13 cellular contexts compared by ENCODE assay signal in the genomic region with DNA sequence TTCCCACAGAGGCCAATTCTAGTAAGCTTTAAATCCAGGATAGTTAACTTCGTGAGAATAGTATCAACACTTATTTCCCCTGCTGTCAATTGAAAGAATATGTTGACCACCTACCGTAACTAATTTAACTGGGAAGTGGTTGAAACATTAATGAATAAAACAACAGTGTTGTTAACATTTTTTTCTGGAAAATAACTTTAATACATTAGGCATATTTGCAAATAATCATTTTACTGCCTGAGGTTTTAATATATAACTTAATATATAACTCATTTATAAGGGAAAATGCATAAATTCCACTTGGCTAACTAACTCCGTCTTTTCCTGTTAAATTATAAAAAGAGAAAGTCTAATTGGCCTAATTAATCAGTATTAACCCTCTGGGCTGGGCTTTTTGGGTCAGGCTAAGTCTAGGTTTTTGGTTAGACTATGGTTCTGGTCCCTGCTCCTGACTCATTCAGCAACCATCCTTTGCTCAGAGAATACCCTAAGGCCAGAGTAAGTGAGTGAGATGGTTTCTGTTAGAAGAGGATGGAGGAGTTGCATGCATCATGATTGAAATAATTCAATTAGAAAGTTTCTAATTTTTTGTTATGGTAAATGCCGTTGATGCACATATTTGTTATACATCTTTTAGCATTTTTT. TPM values are rescaled to one million over a fixed set of nuclear protein-coding genes. Genes with fewer than 3 reads are reported as not detected.
DNase-seq lines count a peak whose midpoint lies in the region; ATAC-seq and TF ChIP-seq lines count a peak whose summit lies in the region.
"Had no signal": no experiment of that assay in that cellular context is flagged by ENCODE, and none has a peak within 500 bp of the region (broad histone marks: within the 10 kb centered on the region; RNA-seq: fewer than 3 reads in every experiment).

No MANE protein-coding gene starts in this region.

- H3K9ac ChIP-seq in SK-N-SH (no peak overlapping the region), mesendoderm (ENCODE audit: low read length) (no peak overlapping the region)

- no peak for TF ChIP-seq CTCF in SK-N-SH (IDR thresholded peaks at IDR 0.05)

- H3K79me2 ChIP-seq in SK-N-SH (ENCODE audit: insufficient read depth) (no peaks in the 10 kb centered on the region), mesendoderm (ENCODE audit: control insufficient read depth, insufficient read depth, low read length) (no peaks in the 10 kb centered on the region)

- H4K8ac ChIP-seq in mesendoderm (ENCODE audit: low read depth, low read length) = no peak overlapping the region

- H4K20me1 ChIP-seq in SK-N-SH (ENCODE audit: insufficient read depth) = no peaks in the 10 kb centered on the region

- H3K27ac ChIP-seq in SK-N-SH (ENCODE audit: low read depth in 2 of 2, low read length in 1 of 2) = no peak overlapping the region
- H3K27ac ChIP-seq in mesendoderm (ENCODE audit: low read depth, low read length) = no peak overlapping the region

- H2AK5ac ChIP-seq in mesendoderm (ENCODE audit: low read length) = no peak overlapping the region

- H3K9me2 ChIP-seq in SK-N-SH = no peaks in the 10 kb centered on the region

- no peak overlapping the region for H3K18ac ChIP-seq in mesendoderm (ENCODE audit: low read length)

- H2BK5ac ChIP-seq in mesendoderm (ENCODE audit: low read length) = no peak overlapping the region

- H3K4me3 ChIP-seq in SK-N-SH (ENCODE audit: low read depth in 2 of 2, low read length in 1 of 2) (no peak overlapping the region), mesendoderm (ENCODE audit: low read length) (no peak overlapping the region)

- H2BK15ac ChIP-seq in mesendoderm (replicated peaks; ENCODE audit: low read depth) = no peak overlapping the region

- H3K79me1 ChIP-seq in mesendoderm (ENCODE audit: low read length) = no peaks in the 10 kb centered on the region

- no peaks in the 10 kb centered on the region for H3F3A ChIP-seq in SK-N-SH (replicated peaks; ENCODE audit: insufficient read depth)

- H3K23ac ChIP-seq in mesendoderm (ENCODE audit: low read length) = no peak overlapping the region

- TF ChIP-seq EP300 in SK-N-SH (IDR thresholded peaks at IDR 0.05; ENCODE audit: borderline replicate concordance in 1 of 2, low read depth in 1 of 2, low read length in 1 of 2) = no peak

- POLR2A ChIA-PET in SK-N-SH (lab: Yijun Ruan, JAX) = no interaction called here

- TF ChIP-seq RAD21 in SK-N-SH (IDR thresholded peaks at IDR 0.05; ENCODE audit: low read length) = no peak

- H3K56ac ChIP-seq in mesendoderm (ENCODE audit: low read length) = no peak overlapping the region

- H2AFZ ChIP-seq in SK-N-SH (ENCODE audit: low read depth) = peak overlapping the region; percentile 60; the same call in 1 of the 2 replicates

- H3K27me3 ChIP-seq in SK-N-SH (ENCODE audit: insufficient read depth) (no peaks in the 10 kb centered on the region), mesendoderm (ENCODE audit: insufficient read depth, low read length, poor library complexity) (no peaks in the 10 kb centered on the region)

- DNase-seq in SK-N-SH = no peak
- peak; percentile 71 for DNase-seq in mesendoderm
- DNase-seq in effector CD8-positive, alpha-beta T cell (lab: John Stamatoyannopoulos, UW) = no peak
- no peak for DNase-seq in COR-L47 (lab: John Stamatoyannopoulos, UW)
- DNase-seq in NCI-H2171 treated with DMSO at 0.1 percent for 48 hours (lab: John Stamatoyannopoulos, UW) = no peak
- no peak for DNase-seq in activated T-cell treated with anti-CD3 and anti-CD28 coated beads, Interleukin-2, amount 50 U/mL, for 48 hours
- DNase-seq: CD4-positive, CD25-positive, alpha-beta regulatory T cell; MM.1S; RPMI8226; stimulated activated CD4-positive, alpha-beta T cell treated with anti-CD3 and anti-CD28 coated beads, Interleukin-4, amount 100 ng/mL, for 4 hours had no signal

- ATAC-seq in GM18498 (IDR thresholded peaks at IDR 0.05; ENCODE audit: unreplicated experiment) (peak; percentile 40), HG02884 (IDR thresholded peaks at IDR 0.05; ENCODE audit: unreplicated experiment) (peak; percentile 64)
- ATAC-seq: activated naive CD4-positive, alpha-beta T cell treated with anti-CD3 and anti-CD28 coated beads, Interleukin-2, amount 50 U/mL, for 72 hours had no signal

- no peak overlapping the region for H3K4me2 ChIP-seq in SK-N-SH
- H3K4me2 ChIP-seq in mesendoderm (ENCODE audit: low read length) = no peak overlapping the region

- no peak overlapping the region for H4K5ac ChIP-seq in mesendoderm (ENCODE audit: low read length)

- no peaks in the 10 kb centered on the region for H3K9me3 ChIP-seq in SK-N-SH

- WGBS in SK-N-SH (ENCODE audit: low lambda C conversion rate) = 64% methylated on average over 4 of the region's 4 CpGs
- no CpG with 5 or more reads among the region's 4 CpGs for WGBS in mesendoderm (ENCODE audit: extremely low coverage, insufficient coverage, low lambda C conversion rate)

- H3K36me3 ChIP-seq in SK-N-SH (replicated peaks in 1 of 2; ENCODE audit: control insufficient read depth in 1 of 2, insufficient read depth in 2 of 2, low read length in 1 of 2) = no peaks in the 10 kb centered on the region
- no peaks in the 10 kb centered on the region for H3K36me3 ChIP-seq in mesendoderm (ENCODE audit: control insufficient read depth, insufficient read depth, low read length)

- H2BK120ac ChIP-seq in mesendoderm (ENCODE audit: low read depth, low read length) = no peak overlapping the region

- H3K4me1 ChIP-seq in SK-N-SH (ENCODE audit: control insufficient read depth in 1 of 2, insufficient read depth in 2 of 2, low read depth in 1 of 2, low read length in 1 of 2) (no peaks in the 10 kb centered on the region; a peak in 1 of 4 replicates), mesendoderm (ENCODE audit: control insufficient read depth, low read depth, low read length) (no peaks in the 10 kb centered on the region)

- no peak overlapping the region for H3K4ac ChIP-seq in mesendoderm (ENCODE audit: low read depth, low read length)

- CTCF ChIA-PET in SK-N-SH (lab: Yijun Ruan, JAX) = interaction anchor here (2.1 kb wide), 1 partner anchor 466 kb away, joined by 5 read pairs; no protein-coding TSS in a partner anchor

TF ChIP-seq in SK-N-SH, 30 proteins besides CTCF, POLR2A, EP300 and RAD21:
- TF ChIP-seq TAF1 (IDR thresholded peaks at IDR 0.05; ENCODE audit: borderline replicate concordance, low read depth, low read length) = no peak
- TF ChIP-seq RFX5 (IDR thresholded peaks at IDR 0.05; ENCODE audit: low read length) = no peak
- TF ChIP-seq NRF1 (IDR thresholded peaks at IDR 0.05; ENCODE audit: low read depth, low read length) = no peak
- no peak for TF ChIP-seq FOXM1 (IDR thresholded peaks at IDR 0.05; ENCODE audit: low read depth)
- TF ChIP-seq REST (IDR thresholded peaks at IDR 0.05; ENCODE audit: low read depth, low read length) = no peak
- no peak for TF ChIP-seq RXRA (IDR thresholded peaks at IDR 0.05; ENCODE audit: borderline replicate concordance, low read depth)
- no peak for TF ChIP-seq SIN3A (IDR thresholded peaks at IDR 0.05; ENCODE audit: borderline replicate concordance, low read depth, low read length)
- no peak for TF ChIP-seq EZH2phosphoT487 (IDR thresholded peaks at IDR 0.05; ENCODE audit: borderline replicate concordance, low read depth)

RNA-seq across cellular contexts. Expression of gene SKIL, which starts 10.9 kb away (rescaled TPM):
- 3.9 and 5.1 TPM in 2 replicates for polyA plus RNA-seq in SK-N-SH (2012; rRNA removed)
- polyA plus RNA-seq in SK-N-SH (2012; cell fraction: cytosol; rRNA removed) = 4.0 and 4.8 TPM in 2 replicates
- polyA plus RNA-seq in SK-N-SH (2012; cell fraction: nucleus; rRNA removed) = 7.2 and 12.9 TPM in 2 replicates
- polyA plus RNA-seq in mesendoderm (2013, experiment 1 of 2) = 68.6 TPM
- 69.3 TPM for polyA plus RNA-seq in mesendoderm (2013, experiment 2 of 2)
